ENCODE assay signal across 14 cellular contexts in the genomic region with DNA sequence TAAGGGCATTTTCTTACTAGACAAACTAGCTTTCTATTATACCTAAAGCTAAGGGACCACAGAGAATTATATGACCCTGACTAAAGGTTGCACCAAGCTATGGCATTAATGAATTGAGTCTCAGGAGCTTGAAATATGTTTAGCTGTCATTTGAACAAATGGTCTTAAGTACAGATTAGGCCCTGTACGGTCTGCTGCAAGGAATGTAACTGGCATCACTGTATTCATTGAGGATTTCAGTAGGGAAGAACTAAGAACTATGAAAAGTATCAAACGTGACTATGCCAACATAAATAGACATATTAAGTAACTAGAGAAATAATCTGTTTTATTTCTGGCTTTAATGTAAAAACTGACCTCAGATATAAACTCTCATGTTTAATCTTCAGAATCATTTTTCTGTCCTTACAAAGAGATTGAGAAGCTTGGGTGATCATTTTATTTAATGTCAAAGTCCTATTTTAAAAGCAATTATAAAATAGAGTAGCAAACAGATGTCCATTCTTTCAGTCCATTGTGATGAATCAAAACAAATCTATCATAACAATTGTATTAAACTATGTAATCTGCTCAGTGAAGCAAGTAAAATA.
DNase-seq lines count a peak whose midpoint lies in the region; ATAC-seq and TF ChIP-seq lines count a peak whose summit lies in the region.
"Had no signal": no experiment of that assay in that cellular context is flagged by ENCODE, and none has a peak within 500 bp of the region (broad histone marks: within the 10 kb centered on the region; RNA-seq: fewer than 3 reads in every experiment).

No MANE protein-coding gene starts in this region.

- H3K4me3 Mint-ChIP-seq in progenitor cell of endocrine pancreas (ENCODE audit: low read depth): peak overlapping the region; percentile 25
- H3K4me3 Mint-ChIP-seq: CD14-positive monocyte; CD8-positive, alpha-beta T cell had no signal

- H3K27ac Mint-ChIP-seq in progenitor cell of endocrine pancreas: peak overlapping the region; percentile 89
- H3K27ac Mint-ChIP-seq: CD14-positive monocyte; CD8-positive, alpha-beta T cell had no signal

- no peaks in the 10 kb centered on the region for H3K4me1 ChIP-seq in body of pancreas
- H3K4me1 ChIP-seq: A549 had no signal

- TF ChIP-seq POLR2A in body of pancreas (IDR thresholded peaks at IDR 0.05): no peak

- H3K27ac ChIP-seq in coronary artery (no peak overlapping the region), body of pancreas (no peak overlapping the region)
- H3K27ac ChIP-seq: A549, GM23248 had no signal

- H3K27me3 Mint-ChIP-seq in progenitor cell of endocrine pancreas: no peaks in the 10 kb centered on the region

- no peaks in the 10 kb centered on the region for H3K27me3 ChIP-seq in body of pancreas

- peaks cover 72% of the 10 kb centered on the region for H3K4me1 Mint-ChIP-seq in progenitor cell of endocrine pancreas (ENCODE audit: low read depth)
- H3K4me1 Mint-ChIP-seq: CD14-positive monocyte had no signal

- no peaks in the 10 kb centered on the region for H3K36me3 ChIP-seq in body of pancreas (replicated peaks in 1 of 2; ENCODE audit: insufficient read depth in 1 of 2, low read depth in 2 of 2)

- TF ChIP-seq CTCF in progenitor cell of endocrine pancreas (IDR thresholded peaks at IDR 0.05; ENCODE audit: unreplicated experiment) (no peak), coronary artery (IDR thresholded peaks at IDR 0.05) (no peak), body of pancreas (IDR thresholded peaks at IDR 0.05) (no peak)

- no peaks in the 10 kb centered on the region for H3K9me3 ChIP-seq in body of pancreas
- H3K9me3 ChIP-seq: A549 had no signal

- H3K36me3 Mint-ChIP-seq in progenitor cell of endocrine pancreas (ENCODE audit: insufficient read depth): peaks cover 5% of the 10 kb centered on the region
- H3K36me3 Mint-ChIP-seq: CD14-positive monocyte; CD8-positive, alpha-beta T cell had no signal

- H3K9me3 Mint-ChIP-seq in progenitor cell of endocrine pancreas (ENCODE audit: low read depth): peaks cover 13% of the 10 kb centered on the region

- no peak overlapping the region for H3K4me3 ChIP-seq in coronary artery
- H3K4me3 ChIP-seq in body of pancreas: no peak overlapping the region
- H3K4me3 ChIP-seq: A549, GM23248 had no signal

- DNase-seq in NCI-H82 treated with DMSO at 0.1 percent for 48 hours (lab: John Stamatoyannopoulos, UW; ENCODE audit: unreplicated experiment) (peak; percentile 69), fibroblast of gingiva (ENCODE audit: low read depth) (peak; percentile 15), progenitor cell of endocrine pancreas (ENCODE audit: low spot score, unreplicated experiment) (no peak), coronary artery (ENCODE audit: low spot score) (no peak), body of pancreas (no peak)
- DNase-seq: CD8-positive, alpha-beta T cell; COR-L47; DND-41; GF-D8; GM23248 had no signal

- 53 to 54% methylated on average over 2 of the region's 2 CpGs for WGBS in body of pancreas, 2 donors

- no peak for ATAC-seq in body of pancreas
- ATAC-seq in GM19328 (IDR thresholded peaks at IDR 0.05; ENCODE audit: unreplicated experiment): no peak
- ATAC-seq: A549; CD8-positive, alpha-beta T cell; HCT116 had no signal

- intact Hi-C loops in body of pancreas (cut with DNase I): no loop called here

Comparison
In these comparisons a context has a peak if more than half of its experiments do, and no peak if none do; other contexts are left out.
1. DNase-seq: peak in NCI-H82 treated with DMSO at 0.1 percent for 48 hours (single experiment) and fibroblast of gingiva (single experiment); none in progenitor cell of endocrine pancreas (single experiment), coronary artery (single experiment) and body of pancreas (0 of 4).